ENCODE assay signal across 9 cellular contexts in the genomic region with DNA sequence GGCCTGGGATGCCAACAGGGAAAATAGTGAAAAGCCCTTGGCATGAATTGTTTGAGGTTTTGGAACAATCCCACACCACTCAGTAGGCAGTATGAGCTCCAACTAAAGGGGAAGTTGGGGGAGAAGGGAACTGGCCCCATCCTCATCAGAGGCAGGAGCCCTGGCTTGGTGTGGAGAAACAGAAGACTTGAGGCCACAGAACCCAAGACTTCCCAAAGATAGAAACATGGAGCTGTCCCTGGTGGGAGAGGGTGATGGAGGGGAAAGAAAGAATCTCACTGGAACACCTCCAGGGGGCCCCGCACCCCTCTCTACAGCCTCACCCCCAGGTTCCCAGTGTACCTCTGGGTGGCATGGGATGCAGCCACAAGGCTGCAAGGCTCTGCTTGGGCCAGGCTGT.
"Had no signal": no experiment of that assay in that cellular context is flagged by ENCODE, and none has a peak within 500 bp of the region (broad histone marks: within the 10 kb centered on the region; RNA-seq: fewer than 3 reads in every experiment).

No MANE protein-coding gene starts in this region.

- H3K4me3 Mint-ChIP-seq: HFFc6 had no signal

- DNase-seq: GM23248, GOT3, H7, HFFc6, IMR-90 had no signal

- H3K27ac ChIP-seq: GM23248, HL-60 had no signal

- ATAC-seq: HCT116, HepG2 had no signal

- H3K9ac ChIP-seq: GM23248 had no signal

- H3K36me3 ChIP-seq: HAP-1 had no signal

- H3K4me3 ChIP-seq: GM23248, HAP-1 had no signal

- H3K9me3 ChIP-seq: HAP-1 had no signal

- H3K27ac Mint-ChIP-seq: HFFc6 had no signal

- H3K4me1 ChIP-seq: HAP-1 had no signal

- H3K9me3 Mint-ChIP-seq: HFFc6 had no signal
